ENCODE assay signal across 29 cellular contexts in genomic region chr5:112275671-112276070, GRCh38.
"Had no signal": no experiment of that assay in that cellular context is flagged by ENCODE, and none has a peak within 500 bp of the region (broad histone marks: within the 10 kb centered on the region; RNA-seq: fewer than 3 reads in every experiment).

No MANE protein-coding gene starts in this region.

- H3K36me3 ChIP-seq: adrenal gland, esophagus muscularis mucosa, gastrocnemius medialis had no signal

- ATAC-seq: activated CD4-positive, alpha-beta T cell treated with anti-CD3 and anti-CD28 coated beads for 36 hours; activated naive CD8-positive, alpha-beta T cell treated with anti-CD3 and anti-CD28 coated beads, Interleukin-2, amount 50 U/mL, for 24 hours; activated T-cell treated with anti-CD3 and anti-CD28 coated beads, Interleukin-2, amount 50 U/mL, for 72 hours; body of pancreas; effector memory CD8-positive, alpha-beta T cell; foreskin keratinocyte; gastrocnemius medialis had no signal

- DNase-seq: activated CD4-positive, alpha-beta memory T cell treated with anti-CD3 and anti-CD28 coated beads, Interleukin-2, amount 10 ng/mL, durations not matched to agents 7 days and 5 days; activated CD4-positive, alpha-beta T cell treated with anti-CD3 and anti-CD28 coated beads for 36 hours; activated CD4-positive, alpha-beta T cell treated with anti-CD3 and anti-CD28 coated beads, Interleukin-2, amount 10 ng/mL, durations not matched to agents 24 days and 14 days; activated CD4-positive, CD25-positive, alpha-beta regulatory T cell; activated CD4-positive, CD25-positive, alpha-beta regulatory T cell treated with anti-CD3 and anti-CD28 coated beads, Interleukin-2, amount 50 U/mL, for 72 hours; activated CD8-positive, alpha-beta memory T cell treated with anti-CD3 and anti-CD28 coated beads, Interleukin-2, amount 50 U/mL, for 48 hours; activated gamma-delta T cell treated with Interleukin-2 at 50 U/mL for 16 hours; activated naive CD4-positive, alpha-beta T cell treated with Interleukin-2 at 50 U/mL for 16 hours; activated naive CD8-positive, alpha-beta T cell treated with anti-CD3 and anti-CD28 coated beads for 36 hours; activated naive CD8-positive, alpha-beta T cell treated with anti-CD3 and anti-CD28 coated beads, Interleukin-2, amount 50 U/mL, for 24 hours; activated T-cell treated with anti-CD3 and anti-CD28 coated beads for 4 hours; activated T-cell treated with anti-CD3 and anti-CD28 coated beads, Interleukin-2, amount 50 U/mL, for 24 hours; activated T-cell treated with anti-CD3 and anti-CD28 coated beads, Interleukin-2, amount 50 U/mL, for 72 hours; adrenal gland; amygdala; aorta; body of pancreas; caudate nucleus; cortex of kidney; dermis blood vessel endothelial cell; effector CD4-positive, alpha-beta T cell; effector memory CD8-positive, alpha-beta T cell; erythroblast; foreskin keratinocyte; gastrocnemius medialis; head of caudate nucleus; hippocampal formation; T-helper 2 cell had no signal

- H3K27ac ChIP-seq: adrenal gland, body of pancreas, esophagus muscularis mucosa, foreskin keratinocyte, gastrocnemius medialis had no signal

- H3K27me3 ChIP-seq: adrenal gland, body of pancreas, esophagus muscularis mucosa, foreskin keratinocyte, gastrocnemius medialis had no signal

- H3K4me3 ChIP-seq: adrenal gland, body of pancreas, esophagus muscularis mucosa, gastrocnemius medialis had no signal

- H3K4me1 ChIP-seq: body of pancreas, foreskin keratinocyte had no signal

- H3K9me3 ChIP-seq: adrenal gland, body of pancreas, esophagus muscularis mucosa, gastrocnemius medialis had no signal
